9 cellular contexts compared by ENCODE assay signal in genomic region chr14:49860988-49861387, GRCh38. TPM values are rescaled to one million over a fixed set of nuclear protein-coding genes. Genes with fewer than 3 reads are reported as not detected.
DNase-seq lines count a peak whose midpoint lies in the region; ATAC-seq, FAIRE-seq and TF ChIP-seq lines count a peak whose summit lies in the region.
"Had no signal": no experiment of that assay in that cellular context is flagged by ENCODE, and none has a peak within 500 bp of the region (broad histone marks: within the 10 kb centered on the region; RNA-seq: fewer than 3 reads in every experiment).

No MANE protein-coding gene starts in this region.

- peaks cover 17% of the 10 kb centered on the region for H3K27me3 Mint-ChIP-seq in CD4-positive, CD25-positive, alpha-beta regulatory T cell

- TF ChIP-seq CTCF in fibroblast of mammary gland (conservative IDR thresholded peaks at IDR 0.05; ENCODE audit: control insufficient read depth, insufficient read depth, low read depth, low read length) (no peak), psoas muscle (IDR thresholded peaks at IDR 0.05) (no peak)

- peaks cover 37% of the 10 kb centered on the region for H3K4me1 ChIP-seq in CD4-positive, CD25-positive, alpha-beta regulatory T cell (ENCODE audit: control insufficient read depth, insufficient read depth, low read length, poor library complexity, severe bottlenecking)
- H3K4me1 ChIP-seq in NT2/D1 (ENCODE audit: insufficient read depth, insufficient read length) (no peaks in the 10 kb centered on the region), psoas muscle (peaks cover 15% of the 10 kb centered on the region)

- no peaks in the 10 kb centered on the region for H3K36me3 ChIP-seq in CD4-positive, CD25-positive, alpha-beta regulatory T cell (ENCODE audit: control insufficient read depth, insufficient read depth, low read length)
- H3K36me3 ChIP-seq in NT2/D1 (ENCODE audit: insufficient read depth, insufficient read length, low read length) (no peaks in the 10 kb centered on the region), psoas muscle (ENCODE audit: insufficient read depth in 1 of 2, low read depth in 1 of 2) (no peaks in the 10 kb centered on the region)

- no peak for ATAC-seq in CD4-positive, CD25-positive, alpha-beta regulatory T cell (ENCODE audit: low read depth in 2 of 2)
- no peak for ATAC-seq in psoas muscle

- H3K27me3 ChIP-seq in CD4-positive, CD25-positive, alpha-beta regulatory T cell (ENCODE audit: control insufficient read depth, insufficient read depth, low read length) = no peaks in the 10 kb centered on the region
- H3K27me3 ChIP-seq in NT2/D1 (ENCODE audit: insufficient read depth, insufficient read length) (no peaks in the 10 kb centered on the region), psoas muscle (ENCODE audit: insufficient read depth in 3 of 3, low read length in 2 of 3) (no peaks in the 10 kb centered on the region)

- H3K4me3 ChIP-seq in CD4-positive, CD25-positive, alpha-beta regulatory T cell (ENCODE audit: low read depth, low read length) = peak overlapping the region; percentile 100
- H3K4me3 ChIP-seq in NT2/D1 (ENCODE audit: insufficient read length, low read depth) = peak overlapping the region; percentile 51
- peak overlapping the region; percentile 73 for H3K4me3 ChIP-seq in fibroblast of mammary gland (ENCODE audit: control insufficient read depth, low read depth, low read length)
- peak overlapping the region; percentile 90 for H3K4me3 ChIP-seq in psoas muscle

- DNase-seq in CD4-positive, CD25-positive, alpha-beta regulatory T cell = no peak
- DNase-seq in NT2/D1 (ENCODE audit: low read depth, low spot score) = no peak
- no peak for DNase-seq in fibroblast of mammary gland (ENCODE audit: low read depth)
- DNase-seq in psoas muscle = no peak
- no peak for DNase-seq in NCI-H2081 (lab: John Stamatoyannopoulos, UW)
- DNase-seq in T1000 (lab: John Stamatoyannopoulos, UW) = no peak
- DNase-seq in NCI-H2227 treated with DMSO at 0.1 percent for 48 hours (lab: John Stamatoyannopoulos, UW) = no peak
- DNase-seq in urothelium cell line (ENCODE audit: low spot score) = no peak

- WGBS in psoas muscle, 3 donors = 78 to 93% (median 87%) methylated on average over 1 of the region's 1 CpG

- H3K9me3 Mint-ChIP-seq in CD4-positive, CD25-positive, alpha-beta regulatory T cell = peaks cover 0 to 7% (median 2%) of the 10 kb centered on the region in 7 donors

- peak overlapping the region; percentile 97 for H3K27ac ChIP-seq in CD4-positive, CD25-positive, alpha-beta regulatory T cell (ENCODE audit: insufficient read depth, low read length, poor library complexity, severe bottlenecking)
- H3K27ac ChIP-seq in psoas muscle = peak overlapping the region; percentile 99

- FAIRE-seq in urothelium cell line (lab: Jason Lieb, UNC) = no peak
- FAIRE-seq: HTR-8/SVneo had no signal

- H3K27ac Mint-ChIP-seq in CD4-positive, CD25-positive, alpha-beta regulatory T cell = no peak overlapping the region

- H3K9ac ChIP-seq in NT2/D1 (ENCODE audit: insufficient read length, low read depth) = no peak overlapping the region

- H3K36me3 Mint-ChIP-seq in CD4-positive, CD25-positive, alpha-beta regulatory T cell = peaks cover 4% of the 10 kb centered on the region

- no peak overlapping the region for H3K4me3 Mint-ChIP-seq in CD4-positive, CD25-positive, alpha-beta regulatory T cell

- intact Hi-C loops in psoas muscle (cut with DNase I) = loop anchor here (5.0 to 10.0 kb wide), 3 partner anchors 144 to 671 kb away; partner anchors contain the start of gene MAP4K5 (in 1 of the 2)

- H3K9me3 ChIP-seq in CD4-positive, CD25-positive, alpha-beta regulatory T cell (ENCODE audit: control insufficient read depth in 2 of 2, low read length in 2 of 2) = no peaks in the 10 kb centered on the region
- H3K9me3 ChIP-seq in NT2/D1 (ENCODE audit: insufficient read depth, low read length) (no peaks in the 10 kb centered on the region), psoas muscle (no peaks in the 10 kb centered on the region)

- H3K4me1 Mint-ChIP-seq in CD4-positive, CD25-positive, alpha-beta regulatory T cell = peaks cover 5 to 20% (median 18%) of the 10 kb centered on the region in 4 donors

RNA-seq across cellular contexts. Expression of gene NEMF, which starts 8.4 kb away (rescaled TPM):
- total RNA-seq in CD4-positive, CD25-positive, alpha-beta regulatory T cell = 79.6 TPM
- 10 to 100 TPM; 32.6 to 40.5 (median 36.1) TPM for polyA plus RNA-seq in CD4-positive, CD25-positive, alpha-beta regulatory T cell
- total RNA-seq in psoas muscle = 10 to 100 TPM; 52.8 to 68.3 (median 57.0) TPM
- polyA plus RNA-seq in psoas muscle = 10 to 100 TPM; 20.5 to 51.7 (median 20.9) TPM

RNA-seq across cellular contexts. Expression of gene ARF6, which starts 31.9 kb away (rescaled TPM):
- 94.6 TPM for total RNA-seq in CD4-positive, CD25-positive, alpha-beta regulatory T cell
- 100 to 1,000 TPM; 148 to 171 (median 153) TPM for polyA plus RNA-seq in CD4-positive, CD25-positive, alpha-beta regulatory T cell
- 10 to 100 TPM; 19.0 to 37.4 (median 30.6) TPM for total RNA-seq in psoas muscle
- polyA plus RNA-seq in psoas muscle = 10 to 100 TPM; 19.8 to 43.1 (median 26.9) TPM
